In genomic region chr18:24544141-24544498, GRCh38 we compare ENCODE assay signal across 8 cellular contexts.
A peak's percentile ranks its signal among the peaks of the same experiment; 100 is the strongest.
DNase-seq lines count a peak whose midpoint lies in the region; ATAC-seq and TF ChIP-seq lines count a peak whose summit lies in the region.

No MANE protein-coding gene starts in this region.

- intact Hi-C loops in left ventricle myocardium inferior (cut with micrococcal nuclease), result no loop called here
- intact Hi-C loops in Right ventricle myocardium inferior (cut with DNase I), result no loop called here
- intact Hi-C loops in PC-9 (cut with micrococcal nuclease; ENCODE audit: unreplicated experiment), result loop anchor here (5.0 kb wide), 1 partner anchor 183 kb away; no protein-coding TSS in a partner anchor
- intact Hi-C loops in CD14-positive monocyte (cut with micrococcal nuclease), result no loop called here

- POLR2A ChIA-PET in PC-9 (lab: Charles Lee; ENCODE audit: unreplicated experiment), result interaction anchor here (0.5 kb wide), 1 partner anchor 779 kb away, joined by 38 read pairs; no protein-coding TSS in a partner anchor

- peaks cover 5% of the 10 kb centered on the region for H3K4me1 Mint-ChIP-seq in CD14-positive monocyte

- H3K4me1 ChIP-seq in left ventricle myocardium inferior (no peaks in the 10 kb centered on the region), PC-9 (replicated peaks; ENCODE audit: insufficient read depth) (no peaks in the 10 kb centered on the region), foreskin keratinocyte (no peaks in the 10 kb centered on the region)

- no peaks in the 10 kb centered on the region for H3F3A ChIP-seq in PC-9 (ENCODE audit: insufficient read depth, low read depth)

- no peaks in the 10 kb centered on the region for H4K20me1 ChIP-seq in PC-9 (ENCODE audit: insufficient read depth)

- H3K36me3 Mint-ChIP-seq in CD14-positive monocyte, result no peaks in the 10 kb centered on the region
- H3K36me3 Mint-ChIP-seq in activated naive CD4-positive, alpha-beta T cell treated with anti-CD3 and anti-CD28 coated beads, Interleukin-2, amount 50 U/mL, for 72 hours, result no peaks in the 10 kb centered on the region

- H3K9me3 ChIP-seq in left ventricle myocardium inferior (replicated peaks) (no peaks in the 10 kb centered on the region), PC-9 (ENCODE audit: insufficient read depth, low read depth) (no peaks in the 10 kb centered on the region)

- no peak overlapping the region for H3K4me3 ChIP-seq in left ventricle myocardium inferior
- H3K4me3 ChIP-seq in PC-9, result no peak overlapping the region

- no peaks in the 10 kb centered on the region for H3K9me3 Mint-ChIP-seq in CD14-positive monocyte
- no peaks in the 10 kb centered on the region for H3K9me3 Mint-ChIP-seq in activated naive CD4-positive, alpha-beta T cell treated with anti-CD3 and anti-CD28 coated beads, Interleukin-2, amount 50 U/mL, for 72 hours

- H3K36me3 ChIP-seq in left ventricle myocardium inferior (no peaks in the 10 kb centered on the region), PC-9 (ENCODE audit: low read depth) (no peaks in the 10 kb centered on the region)

- no peak overlapping the region for H3K27ac ChIP-seq in left ventricle myocardium inferior (replicated peaks)
- no peak overlapping the region for H3K27ac ChIP-seq in PC-9
- no peak overlapping the region for H3K27ac ChIP-seq in foreskin keratinocyte

- H3K27me3 ChIP-seq in left ventricle myocardium inferior (ENCODE audit: low read depth) (peaks cover 22% of the 10 kb centered on the region), PC-9 (ENCODE audit: insufficient read depth, low read depth) (no peaks in the 10 kb centered on the region; the same call in 1 of the 2 replicates), foreskin keratinocyte (peaks cover 1% of the 10 kb centered on the region)

- H3K79me2 ChIP-seq in PC-9 (ENCODE audit: low read depth), result no peaks in the 10 kb centered on the region

- CTCF ChIA-PET in PC-9 (lab: Charles Lee), result no interaction called here

- no peak overlapping the region for H3K4me3 Mint-ChIP-seq in CD14-positive monocyte

- DNase-seq in left ventricle myocardium inferior (no peak), Right ventricle myocardium inferior (ENCODE audit: missing footprints) (no peak), PC-9 (no peak), foreskin keratinocyte (peak in 1 of 2 donors; percentile 16), NCI-H2107 (lab: John Stamatoyannopoulos, UW) (no peak), CD14-positive monocyte (ENCODE audit: low spot score) (no peak)
- DNase-seq in activated naive CD4-positive, alpha-beta T cell treated with anti-CD3 and anti-CD28 coated beads, Interleukin-2, amount 50 U/mL, for 72 hours (ENCODE audit: low spot score in 2 of 2), result no peak

- no TSS peak for BruUV-seq in PC-9 (replicated peaks; lab: Mats Ljungman, UMichigan)

- ATAC-seq in Right ventricle myocardium inferior (no peak), foreskin keratinocyte (peak; percentile 31), GM18520 (IDR thresholded peaks at IDR 0.05; ENCODE audit: unreplicated experiment) (no peak)
- ATAC-seq in activated naive CD4-positive, alpha-beta T cell treated with anti-CD3 and anti-CD28 coated beads, Interleukin-2, amount 50 U/mL, for 72 hours, result no peak

- TF ChIP-seq CTCF in left ventricle myocardium inferior (IDR thresholded peaks at IDR 0.05; ENCODE audit: borderline replicate concordance) (peak; percentile 50), PC-9 (conservative IDR thresholded peaks at IDR 0.05) (peak; percentile 64), foreskin keratinocyte (conservative IDR thresholded peaks at IDR 0.05) (peak; percentile 75), CD14-positive monocyte (IDR thresholded peaks at IDR 0.05) (no peak)

- H2AFZ ChIP-seq in PC-9, result no peak overlapping the region

- H3K27ac Mint-ChIP-seq in CD14-positive monocyte, result no peak overlapping the region
- no peak overlapping the region for H3K27ac Mint-ChIP-seq in activated naive CD4-positive, alpha-beta T cell treated with anti-CD3 and anti-CD28 coated beads, Interleukin-2, amount 50 U/mL, for 72 hours

- H3K9me2 ChIP-seq in PC-9 (ENCODE audit: insufficient read depth), result no peaks in the 10 kb centered on the region

- peaks cover 0 to 4% (median 0%) of the 10 kb centered on the region in 3 donors for H3K27me3 Mint-ChIP-seq in CD14-positive monocyte (ENCODE audit: low read depth in 3 of 3)

- H3K4me2 ChIP-seq in PC-9, result no peak overlapping the region
